15 cellular contexts compared by ENCODE assay signal in genomic region chr20:4840831-4841230, GRCh38. TPM values are rescaled to one million over a fixed set of nuclear protein-coding genes. Genes with fewer than 3 reads are reported as not detected.
"Had no signal": no experiment of that assay in that cellular context is flagged by ENCODE, and none has a peak within 500 bp of the region (broad histone marks: within the 10 kb centered on the region; RNA-seq: fewer than 3 reads in every experiment).

No MANE protein-coding gene starts in this region.

- ATAC-seq: left lobe of liver; mucosa of descending colon; naive thymus-derived CD8-positive, alpha-beta T cell; right cardiac atrium; stimulated activated naive B cell treated with anti-CD40 and anti-IgM and Interleukin-4, amounts not matched to agents 10 μg/mL and 1 μg/mL and 100 μg/mL, for 72 hours had no signal

- H3K27ac ChIP-seq: colonic mucosa, foreskin keratinocyte, tibial nerve, vagina had no signal

- H3K36me3 ChIP-seq: colonic mucosa, tibial nerve, vagina had no signal

- H3K9me3 ChIP-seq: colonic mucosa, mucosa of descending colon, vagina had no signal

- DNase-seq: activated CD4-positive, alpha-beta T cell treated with anti-CD3 and anti-CD28 coated beads, Interleukin-2, amount 50 U/mL, for 48 hours; activated CD4-positive, CD25-positive, alpha-beta regulatory T cell treated with anti-CD3 and anti-CD28 coated beads, Interleukin-2, amount 50 U/mL, for 72 hours; caudate nucleus; colonic mucosa; foreskin keratinocyte; mammary epithelial cell; mucosa of descending colon; naive thymus-derived CD8-positive, alpha-beta T cell; nucleus accumbens; right cardiac atrium; stimulated activated naive B cell treated with anti-CD40 and anti-IgM and Interleukin-4, amounts not matched to agents 10 μg/mL and 1 μg/mL and 100 μg/mL, for 72 hours had no signal

- H3K4me1 ChIP-seq: colonic mucosa, foreskin keratinocyte had no signal

- H3K4me3 ChIP-seq: colonic mucosa, mucosa of descending colon, smooth muscle cell, tibial nerve, vagina had no signal

- H3K4me2 ChIP-seq: smooth muscle cell had no signal

- H3K27me3 ChIP-seq: colonic mucosa, tibial nerve, vagina had no signal

RNA-seq across cellular contexts. Expression of gene RASSF2, which starts 17.4 kb away (rescaled TPM):
- total RNA-seq: foreskin keratinocyte had no signal
